Comparison of ENCODE assay signal across 25 cellular contexts in the genomic region with DNA sequence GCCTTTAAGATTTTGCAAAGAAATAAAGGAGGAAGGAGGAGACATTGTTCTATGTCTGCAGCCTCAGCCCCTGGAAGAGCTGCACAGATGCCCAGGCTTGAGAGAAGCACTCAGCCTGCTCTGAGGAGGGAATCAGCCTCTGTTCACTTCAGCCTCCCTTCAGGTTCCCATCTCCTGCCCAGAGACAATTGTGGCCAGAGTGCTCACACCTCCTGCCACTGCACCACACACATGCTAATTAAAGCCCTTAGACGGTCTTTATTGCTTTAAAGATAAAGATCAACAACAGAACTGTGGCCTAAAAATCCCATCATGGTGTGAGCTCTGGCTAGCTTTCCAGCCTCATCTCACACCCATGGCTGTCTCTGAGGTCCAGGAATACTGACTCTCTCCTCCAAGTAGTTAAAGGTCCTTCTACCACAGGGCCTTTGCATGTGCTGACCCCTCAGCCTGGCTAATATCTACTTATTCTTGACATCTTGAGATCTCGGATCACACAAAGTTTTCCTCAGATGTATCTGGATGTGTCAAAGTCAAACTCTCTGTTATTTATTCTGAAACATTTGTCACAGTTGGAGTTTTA. TPM values are rescaled to one million over a fixed set of nuclear protein-coding genes. Genes with fewer than 3 reads are reported as not detected.
DNase-seq lines count a peak whose midpoint lies in the region; ATAC-seq, FAIRE-seq and TF ChIP-seq lines count a peak whose summit lies in the region.
"Had no signal": no experiment of that assay in that cellular context is flagged by ENCODE, and none has a peak within 500 bp of the region (broad histone marks: within the 10 kb centered on the region; RNA-seq: fewer than 3 reads in every experiment).

No MANE protein-coding gene starts in this region.

- CTCF ChIA-PET in H1 (lab: Charles Lee; ENCODE audit: partially characterized antibody), result no interaction called here

- H4K8ac ChIP-seq in H1 (ENCODE audit: extremely low read depth, insufficient read depth, low read length), result no peak overlapping the region

- H3K4me2 ChIP-seq in H1 (ENCODE audit: insufficient read depth in 1 of 2, low read depth in 2 of 2, low read length in 2 of 2), result no peak overlapping the region

- 0 out of 2 replicates have a peak, but pooled peaks cover 1% of the 10 kb centered on the region for H3K27me3 ChIP-seq in HAP-1 (ENCODE audit: low read depth)
- no peaks in the 10 kb centered on the region for H3K27me3 ChIP-seq in NT2/D1 (ENCODE audit: insufficient read depth, insufficient read length)
- H3K27me3 ChIP-seq in H1 (replicated peaks in 1 of 4; ENCODE audit: control insufficient read depth in 3 of 4, extremely low read depth in 1 of 4, insufficient read depth in 3 of 4, low read length in 3 of 4), result no peaks in the 10 kb centered on the region
- no peaks in the 10 kb centered on the region for H3K27me3 ChIP-seq in body of pancreas

- FAIRE-seq in H1 (lab: Jason Lieb, UNC), result no peak
- FAIRE-seq: A204.1, G401.6, GM12892, GM18507, HepG2 had no signal

- H2BK20ac ChIP-seq in H1 (ENCODE audit: low read length), result 0 out of 2 replicates have a peak overlapping the region, but pooled peaks have one; percentile 14

- no peak overlapping the region for H3K23ac ChIP-seq in H1 (ENCODE audit: insufficient read length)

- no peak overlapping the region for H4K91ac ChIP-seq in H1 (replicated peaks; ENCODE audit: insufficient read length, low read length)

- no peaks in the 10 kb centered on the region for H3K9me3 ChIP-seq in HAP-1
- H3K9me3 ChIP-seq in NT2/D1 (ENCODE audit: insufficient read depth, low read length), result no peaks in the 10 kb centered on the region
- H3K9me3 ChIP-seq in H1 (ENCODE audit: insufficient read depth in 2 of 2, low read depth in 1 of 2, low read length in 1 of 2), result no peaks in the 10 kb centered on the region
- no peaks in the 10 kb centered on the region for H3K9me3 ChIP-seq in body of pancreas
- H3K9me3 ChIP-seq: BE2C had no signal

- H3K18ac ChIP-seq in H1 (ENCODE audit: extremely low read depth, low read length), result no peak overlapping the region

- peak; percentile 32 to 41 for DNase-seq in HAP-1 (ENCODE audit: low spot score in 2 of 2)
- DNase-seq in NT2/D1 (ENCODE audit: low read depth, low spot score), result peak; percentile 62
- DNase-seq in H1 (ENCODE audit: low read depth in 1 of 2, low spot score in 2 of 2), result no peak
- DNase-seq in body of pancreas, result no peak
- DNase-seq in stimulated activated CD4-positive, alpha-beta T cell treated with anti-CD3 and anti-CD28 coated beads, Interleukin-2, amount 100 ng/mL, for 48 hours, result no peak
- DNase-seq: ACHN; BE2C; C1 segment of cervical spinal cord; CD4-positive, CD25-positive, alpha-beta regulatory T cell; CD8-positive, alpha-beta memory T cell; COR-L47; DMS 273 treated with DMSO at 0.1 percent for 48 hours; DMS53; DND-41; EL; HCEC 1CT; HFFc6; KG1 had no signal

- no peaks in the 10 kb centered on the region for H3K79me2 ChIP-seq in H1 (ENCODE audit: control insufficient read depth in 1 of 2, insufficient read depth in 2 of 2, low read length in 2 of 2)

- no peak overlapping the region for H4K5ac ChIP-seq in H1 (ENCODE audit: insufficient read length, low read depth, low read length)

- no peak overlapping the region for H2BK120ac ChIP-seq in H1 (replicated peaks; ENCODE audit: low read depth, low read length)

- TF ChIP-seq POLR2A in H1 (IDR thresholded peaks at IDR 0.05; ENCODE audit: control extremely low read depth in 1 of 2, low read depth in 2 of 2, low read length in 2 of 2) (no peak), body of pancreas (IDR thresholded peaks at IDR 0.05) (no peak)

- no peak overlapping the region for H2BK15ac ChIP-seq in H1 (ENCODE audit: low read length)

- H3K36me3 ChIP-seq in HAP-1 (replicated peaks) (no peaks in the 10 kb centered on the region), NT2/D1 (ENCODE audit: insufficient read depth, insufficient read length, low read length) (no peaks in the 10 kb centered on the region), H1 (ENCODE audit: control insufficient read depth in 2 of 4, insufficient read depth in 4 of 4, low read length in 3 of 4) (no peaks in the 10 kb centered on the region), body of pancreas (replicated peaks in 1 of 2; ENCODE audit: insufficient read depth in 1 of 2, low read depth in 2 of 2) (no peaks in the 10 kb centered on the region)
- H3K36me3 ChIP-seq: BE2C had no signal

- H2BK12ac ChIP-seq in H1 (ENCODE audit: low read depth, low read length), result no peak overlapping the region

- intact Hi-C loops in body of pancreas (cut with DNase I), result no loop called here

- in situ Hi-C loops in HAP-1 (cut with MboI; ENCODE audit: low sequenced_read_pairs), result loop anchor here (25.0 kb wide), 1 partner anchor 832 kb away; no protein-coding TSS in a partner anchor

- H3K9ac ChIP-seq in NT2/D1 (ENCODE audit: insufficient read length, low read depth) (no peak overlapping the region), H1 (replicated peaks in 1 of 4; ENCODE audit: extremely low read depth in 1 of 4, low read depth in 3 of 4, low read length in 3 of 4) (no peak overlapping the region)

- ATAC-seq in body of pancreas, result no peak
- ATAC-seq in HG03378 (IDR thresholded peaks at IDR 0.05; ENCODE audit: unreplicated experiment), result no peak
- ATAC-seq: HepG2 had no signal

- no peaks in the 10 kb centered on the region; the same call in 1 of the 2 replicates for H3K23me2 ChIP-seq in H1 (ENCODE audit: low read depth, low read length)

- H2AFZ ChIP-seq in H1 (ENCODE audit: low read length), result no peak overlapping the region

- H3K4me3 ChIP-seq in HAP-1 (no peak overlapping the region), NT2/D1 (ENCODE audit: insufficient read length, low read depth) (no peak overlapping the region), H1 (ENCODE audit: extremely low read depth in 1 of 4, insufficient read depth in 2 of 4, low read depth in 3 of 4, low read length in 4 of 4) (no peak overlapping the region), body of pancreas (no peak overlapping the region)

- H3K56ac ChIP-seq in H1 (replicated peaks; ENCODE audit: insufficient read length, low read depth, low read length), result no peak overlapping the region

- no peak for TF ChIP-seq RAD21 in H1 (IDR thresholded peaks at IDR 0.05 in 1 of 2, conservative IDR thresholded peaks at IDR 0.05 in 1 of 2; ENCODE audit: low read depth in 2 of 2, low read length in 2 of 2)

- H3K27ac ChIP-seq in H1 (ENCODE audit: low read depth, low read length) (no peak overlapping the region), body of pancreas (no peak overlapping the region)

- H3K79me1 ChIP-seq in H1 (ENCODE audit: low read depth, low read length), result no peaks in the 10 kb centered on the region

- no peak overlapping the region for H3K14ac ChIP-seq in H1 (ENCODE audit: insufficient read length)

- H3K4ac ChIP-seq in H1 (replicated peaks; ENCODE audit: insufficient read length, low read depth, low read length), result no peak overlapping the region

- H3K4me1 ChIP-seq in HAP-1 (peaks cover 6% of the 10 kb centered on the region; the same call in 1 of the 2 replicates), NT2/D1 (ENCODE audit: insufficient read depth, insufficient read length) (no peaks in the 10 kb centered on the region), H1 (replicated peaks in 1 of 4; ENCODE audit: control insufficient read depth in 3 of 4, insufficient read depth in 4 of 4, low read length in 3 of 4) (no peaks in the 10 kb centered on the region), body of pancreas (no peaks in the 10 kb centered on the region)
- H3K4me1 ChIP-seq: BE2C had no signal

- no peak overlapping the region for H2AK5ac ChIP-seq in H1 (ENCODE audit: low read depth, low read length)

- no peak overlapping the region for H2BK5ac ChIP-seq in H1 (ENCODE audit: low read depth, low read length)

- POLR2A ChIA-PET in H1 (lab: Charles Lee; ENCODE audit: partially characterized antibody), result no interaction called here

- TF ChIP-seq CTCF in H1 (IDR thresholded peaks at IDR 0.05; ENCODE audit: control extremely low read depth in 1 of 3, insufficient read depth in 1 of 3, low read depth in 1 of 3, low read length in 3 of 3) (no peak), body of pancreas (IDR thresholded peaks at IDR 0.05) (no peak)

- H4K20me1 ChIP-seq in H1 (replicated peaks in 1 of 2; ENCODE audit: control insufficient read depth in 1 of 2, insufficient read depth in 2 of 2, low read length in 2 of 2), result no peaks in the 10 kb centered on the region

- WGBS in H1 (ENCODE audit: extremely low coverage in 1 of 2, insufficient coverage in 1 of 2, insufficient read length in 1 of 2, insufficient replicate concordance in 2 of 2, low coverage in 1 of 2, low lambda C conversion rate in 2 of 2, missing lambda C conversion rate in 1 of 2), 2 experiments, result 79% methylated on average over 2 of the region's 2 CpGs; no CpG with 5 or more reads in 1 of the 2 experiments
- WGBS in body of pancreas, 2 donors, result 79 to 83% methylated on average over 2 of the region's 2 CpGs

- TF ChIP-seq EP300 in H1 (IDR thresholded peaks at IDR 0.05; ENCODE audit: borderline replicate concordance in 1 of 2, low read depth in 2 of 2, low read length in 2 of 2), result no peak

TF ChIP-seq in H1, 55 proteins besides CTCF, POLR2A, EP300 and RAD21 (continues in another document):
- TF ChIP-seq POU5F1 (IDR thresholded peaks at IDR 0.05; ENCODE audit: low read depth, low read length) (no peak), RNF2 (IDR thresholded peaks at IDR 0.05; ENCODE audit: borderline replicate concordance, low read depth, low read length, missing control alignments, poor library complexity, severe bottlenecking) (no peak)

RNA-seq across cellular contexts. Expression of a gene that starts 33.8 kb away (rescaled TPM):
- total RNA-seq in H1 (2021; fragmentation: NEBNext Ultra II Directional; extraction: Animal tissue kit (Norgen Biotek cat#: 25700)), result 3.8 and 4.5 TPM in 2 replicates
- 5.3 and 5.9 TPM in 2 replicates for polyA plus RNA-seq in H1 (2011; rRNA removed)
- 10.1 TPM for polyA plus RNA-seq in H1 (2011; cell fraction: cytosol; rRNA removed)
- polyA plus RNA-seq in H1 (2011; cell fraction: nucleus; rRNA removed), result 8.1 TPM
- polyA plus RNA-seq in H1 (2012, experiment 1 of 2), result 6.7 to 11.2 TPM (median 9.3 TPM) in 4 replicates
- polyA plus RNA-seq in H1 (2012, experiment 2 of 2), result 6.5 TPM
- 3.1 TPM for polyA plus RNA-seq in H1 (2013, experiment 1 of 2)
- polyA plus RNA-seq in H1 (2013, experiment 2 of 2), result 2.5 TPM
- polyA minus RNA-seq in H1 (2011; rRNA and poly(A)+ RNA removed), result 9.4 and 12.5 TPM in 2 replicates
- 5.3 TPM for polyA minus RNA-seq in H1 (2011; cell fraction: cytosol; rRNA and poly(A)+ RNA removed)
- 29.4 TPM for polyA minus RNA-seq in H1 (2011; cell fraction: nucleus; rRNA and poly(A)+ RNA removed)
- total RNA-seq in body of pancreas, result 10 to 100 TPM in 1 of 2 donors, 1 to 10 TPM in 1; 3.1 to 12.5 TPM
- total RNA-seq: CD4-positive, CD25-positive, alpha-beta regulatory T cell had no signal
- polyA plus RNA-seq: CD4-positive, CD25-positive, alpha-beta regulatory T cell; CD8-positive, alpha-beta memory T cell; IgD-negative memory B cell had no signal

RNA-seq across cellular contexts. Expression of a gene that starts 35.9 kb away (rescaled TPM):
- 27.5 and 32.4 TPM in 2 replicates for total RNA-seq in H1 (2021; fragmentation: NEBNext Ultra II Directional; extraction: Animal tissue kit (Norgen Biotek cat#: 25700))
- 5.9 and 9.9 TPM in 2 replicates for polyA plus RNA-seq in H1 (2011; rRNA removed)
- 12.8 TPM for polyA plus RNA-seq in H1 (2011; cell fraction: cytosol; rRNA removed)
- polyA plus RNA-seq in H1 (2011; cell fraction: nucleus; rRNA removed), result 8.5 TPM
- 12.2 to 24.6 TPM (median 15.0 TPM) in 4 replicates for polyA plus RNA-seq in H1 (2012, experiment 1 of 2)
- polyA plus RNA-seq in H1 (2012, experiment 2 of 2), result 1.4 TPM
- polyA plus RNA-seq in H1 (2013, experiment 1 of 2), result 28.1 TPM
- 26.4 TPM for polyA plus RNA-seq in H1 (2013, experiment 2 of 2)
- 73.8 and 104 TPM in 2 replicates for polyA minus RNA-seq in H1 (2011; rRNA and poly(A)+ RNA removed)
- polyA minus RNA-seq in H1 (2011; cell fraction: cytosol; rRNA and poly(A)+ RNA removed), result 29.0 TPM
- 131 TPM for polyA minus RNA-seq in H1 (2011; cell fraction: nucleus; rRNA and poly(A)+ RNA removed)
- 10 to 100 TPM; 38.1 to 58.7 TPM for total RNA-seq in body of pancreas

Comparison
In these comparisons a context has a peak if more than half of its experiments do, and no peak if none do; other contexts are left out.
1. DNase-seq: peak in HAP-1 (2 of 2) and NT2/D1 (single experiment); none in H1 (0 of 2), body of pancreas (0 of 4) and stimulated activated CD4-positive, alpha-beta T cell treated with anti-CD3 and anti-CD28 coated beads, Interleukin-2, amount 100 ng/mL, for 48 hours (0 of 2).